20 cellular contexts compared by ENCODE assay signal in the genomic region with DNA sequence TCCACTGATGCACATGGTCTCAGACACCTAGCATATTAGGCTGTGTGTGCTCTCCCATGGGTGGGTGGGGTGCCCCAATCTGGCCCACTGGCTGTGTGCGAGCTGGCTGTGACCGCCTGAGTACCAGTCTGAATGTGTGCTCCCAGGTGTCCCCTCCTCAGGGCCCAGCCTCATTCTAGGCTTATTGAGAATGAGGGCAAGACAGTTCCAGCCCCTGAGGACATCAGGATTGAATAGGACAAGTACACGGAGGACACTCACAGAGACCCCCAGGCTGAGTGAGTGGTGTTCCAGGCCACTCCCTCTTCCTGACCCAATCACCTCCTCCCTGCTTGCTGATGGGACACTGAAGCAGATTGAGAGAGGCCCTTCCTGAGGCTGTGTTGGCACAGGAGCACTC.
"Had no signal": no experiment of that assay in that cellular context is flagged by ENCODE, and none has a peak within 500 bp of the region (broad histone marks: within the 10 kb centered on the region; RNA-seq: fewer than 3 reads in every experiment).

No MANE protein-coding gene starts in this region.

- H3K36me3 ChIP-seq: SJSA1 had no signal

- H3K9me3 ChIP-seq: SJSA1 had no signal

- H3K4me3 ChIP-seq: SJSA1, SK-N-MC had no signal

- H3K27me3 ChIP-seq: SJSA1 had no signal

- H3K27ac ChIP-seq: SJSA1, SK-N-MC had no signal

- H3K4me1 ChIP-seq: SJSA1 had no signal

- DNase-seq: KBM-7, MV-4-11, NCI-H1048, NCI-H1105, NCI-H1417, NCI-H1436 treated with DMSO at 0.1 percent for 48 hours, NCI-H187 treated with DMSO at 0.1 percent for 48 hours, NCI-H2029 treated with DMSO at 0.1 percent for 48 hours, NCI-H2107, NCI-H2227 treated with DMSO at 0.1 percent for 48 hours, NCI-H446, NCI-H510A, NCI-H524 treated with DMSO at 0.1 percent for 48 hours, NCI-H69, NCI-H774, Right ventricle myocardium superior, RPMI8226, SIG-M5 had no signal
